ENCODE assay signal across 1 cellular context in the genomic region with DNA sequence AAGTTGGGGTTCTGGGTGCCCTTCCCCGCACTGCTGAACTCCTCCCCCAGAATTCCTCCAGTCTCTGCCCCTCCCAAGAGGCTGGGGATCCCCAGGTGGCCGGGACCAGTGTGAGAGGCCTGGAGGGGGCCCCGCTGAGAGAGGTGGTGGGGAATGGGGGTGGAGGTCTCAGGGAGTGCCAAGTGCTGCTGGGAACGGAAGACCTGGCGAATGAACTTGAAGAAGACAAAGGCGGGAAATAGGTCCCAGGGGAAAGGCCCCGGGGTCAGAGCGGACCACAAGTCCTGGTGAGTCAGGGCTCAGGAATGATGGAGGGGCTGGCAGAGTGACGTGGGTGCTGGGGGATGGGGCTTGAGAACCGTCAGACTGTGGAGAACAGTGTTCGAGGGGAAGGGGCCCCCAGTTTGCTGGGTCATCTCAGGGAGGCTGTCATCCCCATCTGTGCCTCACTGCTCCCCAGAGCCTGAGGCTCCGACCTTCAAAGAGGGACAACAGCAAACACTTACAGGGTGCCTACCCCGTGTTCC.
TF ChIP-seq lines count a peak whose summit lies in the region.

No MANE protein-coding gene starts in this region.

TF ChIP-seq in H1, 55 proteins besides CTCF, POLR2A, EP300 and RAD21:
- TF ChIP-seq BACH1 (IDR thresholded peaks at IDR 0.05; ENCODE audit: low read length) (no peak), EZH2 (IDR thresholded peaks at IDR 0.05; ENCODE audit: low read depth, low read length, severe bottlenecking) (no peak), GABPA (IDR thresholded peaks at IDR 0.05; ENCODE audit: borderline replicate concordance, insufficient read depth, low read length) (no peak), SUZ12 (IDR thresholded peaks at IDR 0.05; ENCODE audit: low read length) (no peak), TEAD4 (IDR thresholded peaks at IDR 0.05; ENCODE audit: low read depth, low read length) (peak; percentile 61), MAFK (IDR thresholded peaks at IDR 0.05; ENCODE audit: low read depth, low read length) (no peak), JUN (IDR thresholded peaks at IDR 0.05; ENCODE audit: low read depth, low read length) (peak; percentile 96), CBX8 (IDR thresholded peaks at IDR 0.05; ENCODE audit: borderline replicate concordance, low read depth, low read length) (no peak), KDM5A (IDR thresholded peaks at IDR 0.05; ENCODE audit: low read length) (no peak), BCL11A (IDR thresholded peaks at IDR 0.05; ENCODE audit: low read depth in 2 of 2, low read length in 2 of 2) (no peak), ZNF274 (IDR thresholded peaks at IDR 0.05; ENCODE audit: borderline replicate concordance, extremely low read depth, low read length) (no peak), POLR2AphosphoS5 (IDR thresholded peaks at IDR 0.05; ENCODE audit: low read depth, low read length) (no peak), KDM4A (IDR thresholded peaks at IDR 0.05; ENCODE audit: low read depth, low read length, severe bottlenecking) (no peak), HDAC2 (IDR thresholded peaks at IDR 0.05; ENCODE audit: borderline replicate concordance in 1 of 2, low read depth in 2 of 2, low read length in 2 of 2) (peak in 1 of 2 experiments; percentile 59; a peak in 1 of 4 replicates), CHD1 (IDR thresholded peaks at IDR 0.05; ENCODE audit: low read depth, low read length) (no peak), ASH2L (IDR thresholded peaks at IDR 0.05; ENCODE audit: low read length) (peak; percentile 50), TAF1 (IDR thresholded peaks at IDR 0.05; ENCODE audit: low read depth, low read length) (no peak), CTBP2 (IDR thresholded peaks at IDR 0.05; ENCODE audit: borderline replicate concordance, insufficient read depth, insufficient read length, low read length) (no peak), SP1 (IDR thresholded peaks at IDR 0.05; ENCODE audit: low read depth, low read length) (peak; percentile 81; the same call in 1 of the 2 replicates), POU5F1 (IDR thresholded peaks at IDR 0.05; ENCODE audit: low read depth, low read length) (no peak), SIN3A (conservative IDR thresholded peaks at IDR 0.05 in 1 of 2, IDR thresholded peaks at IDR 0.05 in 1 of 2; ENCODE audit: low read depth in 1 of 2, low read length in 2 of 2) (no peak; a peak in 1 of 4 replicates), RNF2 (IDR thresholded peaks at IDR 0.05; ENCODE audit: borderline replicate concordance, low read depth, low read length, missing control alignments, poor library complexity, severe bottlenecking) (no peak), TBP (IDR thresholded peaks at IDR 0.05; ENCODE audit: low read depth, low read length) (no peak), YY1 (IDR thresholded peaks at IDR 0.05; ENCODE audit: low read depth, low read length) (0 out of 2 replicates have a peak, but pooled peaks have one; percentile 39), SIX5 (IDR thresholded peaks at IDR 0.05; ENCODE audit: low read depth, low read length) (no peak), RXRA (IDR thresholded peaks at IDR 0.05; ENCODE audit: insufficient read depth, low read depth, low read length) (no peak), CBX5 (IDR thresholded peaks at IDR 0.05; ENCODE audit: low read depth, low read length) (no peak), TCF12 (IDR thresholded peaks at IDR 0.05; ENCODE audit: low read depth, low read length) (no peak), BRCA1 (IDR thresholded peaks at IDR 0.05; ENCODE audit: low read depth, low read length) (no peak), NRF1 (IDR thresholded peaks at IDR 0.05; ENCODE audit: low read depth, low read length) (no peak), CEBPB (IDR thresholded peaks at IDR 0.05; ENCODE audit: low read depth, low read length) (no peak), KDM1A (IDR thresholded peaks at IDR 0.05; ENCODE audit: borderline replicate concordance, low read length) (no peak), FOSL1 (IDR thresholded peaks at IDR 0.05; ENCODE audit: insufficient read depth, low read depth, low read length) (no peak), SP2 (IDR thresholded peaks at IDR 0.05; ENCODE audit: low read length) (no peak), HDAC6 (IDR thresholded peaks at IDR 0.05; ENCODE audit: low read depth, low read length) (no peak), CREB1 (IDR thresholded peaks at IDR 0.05) (peak; percentile 89), JUND (IDR thresholded peaks at IDR 0.05; ENCODE audit: low read length) (peak; percentile 99), GTF2F1 (IDR thresholded peaks at IDR 0.05; ENCODE audit: borderline replicate concordance, low read depth, low read length) (no peak), RBBP5 (IDR thresholded peaks at IDR 0.05; ENCODE audit: borderline replicate concordance, low read depth, low read length) (peak; percentile 77; the same call in 1 of the 2 replicates), TAF7 (optimal IDR thresholded peaks at IDR 0.05; ENCODE audit: borderline replicate concordance, low read depth, low read length) (no peak), SIRT6 (IDR thresholded peaks at IDR 0.05; ENCODE audit: low read length) (no peak), SRF (IDR thresholded peaks at IDR 0.05; ENCODE audit: low read depth, low read length) (no peak), CHD2 (IDR thresholded peaks at IDR 0.05; ENCODE audit: low read length) (peak; percentile 18; the same call in 1 of the 2 replicates), NANOG (IDR thresholded peaks at IDR 0.05; ENCODE audit: insufficient read depth, low read depth, low read length, poor library complexity, severe bottlenecking) (no peak), SAP30 (IDR thresholded peaks at IDR 0.05; ENCODE audit: insufficient read depth, insufficient replicate concordance, low read length) (no peak), PHF8 (conservative IDR thresholded peaks at IDR 0.05; ENCODE audit: low read depth, low read length) (no peak), RFX5 (IDR thresholded peaks at IDR 0.05; ENCODE audit: borderline replicate concordance, low read depth, low read length) (no peak), SP4 (IDR thresholded peaks at IDR 0.05; ENCODE audit: low read length) (no peak), EGR1 (IDR thresholded peaks at IDR 0.05; ENCODE audit: borderline replicate concordance, low read depth, low read length) (0 out of 2 replicates have a peak, but pooled peaks have one; percentile 12)
- TF ChIP-seq, protein P1, sequence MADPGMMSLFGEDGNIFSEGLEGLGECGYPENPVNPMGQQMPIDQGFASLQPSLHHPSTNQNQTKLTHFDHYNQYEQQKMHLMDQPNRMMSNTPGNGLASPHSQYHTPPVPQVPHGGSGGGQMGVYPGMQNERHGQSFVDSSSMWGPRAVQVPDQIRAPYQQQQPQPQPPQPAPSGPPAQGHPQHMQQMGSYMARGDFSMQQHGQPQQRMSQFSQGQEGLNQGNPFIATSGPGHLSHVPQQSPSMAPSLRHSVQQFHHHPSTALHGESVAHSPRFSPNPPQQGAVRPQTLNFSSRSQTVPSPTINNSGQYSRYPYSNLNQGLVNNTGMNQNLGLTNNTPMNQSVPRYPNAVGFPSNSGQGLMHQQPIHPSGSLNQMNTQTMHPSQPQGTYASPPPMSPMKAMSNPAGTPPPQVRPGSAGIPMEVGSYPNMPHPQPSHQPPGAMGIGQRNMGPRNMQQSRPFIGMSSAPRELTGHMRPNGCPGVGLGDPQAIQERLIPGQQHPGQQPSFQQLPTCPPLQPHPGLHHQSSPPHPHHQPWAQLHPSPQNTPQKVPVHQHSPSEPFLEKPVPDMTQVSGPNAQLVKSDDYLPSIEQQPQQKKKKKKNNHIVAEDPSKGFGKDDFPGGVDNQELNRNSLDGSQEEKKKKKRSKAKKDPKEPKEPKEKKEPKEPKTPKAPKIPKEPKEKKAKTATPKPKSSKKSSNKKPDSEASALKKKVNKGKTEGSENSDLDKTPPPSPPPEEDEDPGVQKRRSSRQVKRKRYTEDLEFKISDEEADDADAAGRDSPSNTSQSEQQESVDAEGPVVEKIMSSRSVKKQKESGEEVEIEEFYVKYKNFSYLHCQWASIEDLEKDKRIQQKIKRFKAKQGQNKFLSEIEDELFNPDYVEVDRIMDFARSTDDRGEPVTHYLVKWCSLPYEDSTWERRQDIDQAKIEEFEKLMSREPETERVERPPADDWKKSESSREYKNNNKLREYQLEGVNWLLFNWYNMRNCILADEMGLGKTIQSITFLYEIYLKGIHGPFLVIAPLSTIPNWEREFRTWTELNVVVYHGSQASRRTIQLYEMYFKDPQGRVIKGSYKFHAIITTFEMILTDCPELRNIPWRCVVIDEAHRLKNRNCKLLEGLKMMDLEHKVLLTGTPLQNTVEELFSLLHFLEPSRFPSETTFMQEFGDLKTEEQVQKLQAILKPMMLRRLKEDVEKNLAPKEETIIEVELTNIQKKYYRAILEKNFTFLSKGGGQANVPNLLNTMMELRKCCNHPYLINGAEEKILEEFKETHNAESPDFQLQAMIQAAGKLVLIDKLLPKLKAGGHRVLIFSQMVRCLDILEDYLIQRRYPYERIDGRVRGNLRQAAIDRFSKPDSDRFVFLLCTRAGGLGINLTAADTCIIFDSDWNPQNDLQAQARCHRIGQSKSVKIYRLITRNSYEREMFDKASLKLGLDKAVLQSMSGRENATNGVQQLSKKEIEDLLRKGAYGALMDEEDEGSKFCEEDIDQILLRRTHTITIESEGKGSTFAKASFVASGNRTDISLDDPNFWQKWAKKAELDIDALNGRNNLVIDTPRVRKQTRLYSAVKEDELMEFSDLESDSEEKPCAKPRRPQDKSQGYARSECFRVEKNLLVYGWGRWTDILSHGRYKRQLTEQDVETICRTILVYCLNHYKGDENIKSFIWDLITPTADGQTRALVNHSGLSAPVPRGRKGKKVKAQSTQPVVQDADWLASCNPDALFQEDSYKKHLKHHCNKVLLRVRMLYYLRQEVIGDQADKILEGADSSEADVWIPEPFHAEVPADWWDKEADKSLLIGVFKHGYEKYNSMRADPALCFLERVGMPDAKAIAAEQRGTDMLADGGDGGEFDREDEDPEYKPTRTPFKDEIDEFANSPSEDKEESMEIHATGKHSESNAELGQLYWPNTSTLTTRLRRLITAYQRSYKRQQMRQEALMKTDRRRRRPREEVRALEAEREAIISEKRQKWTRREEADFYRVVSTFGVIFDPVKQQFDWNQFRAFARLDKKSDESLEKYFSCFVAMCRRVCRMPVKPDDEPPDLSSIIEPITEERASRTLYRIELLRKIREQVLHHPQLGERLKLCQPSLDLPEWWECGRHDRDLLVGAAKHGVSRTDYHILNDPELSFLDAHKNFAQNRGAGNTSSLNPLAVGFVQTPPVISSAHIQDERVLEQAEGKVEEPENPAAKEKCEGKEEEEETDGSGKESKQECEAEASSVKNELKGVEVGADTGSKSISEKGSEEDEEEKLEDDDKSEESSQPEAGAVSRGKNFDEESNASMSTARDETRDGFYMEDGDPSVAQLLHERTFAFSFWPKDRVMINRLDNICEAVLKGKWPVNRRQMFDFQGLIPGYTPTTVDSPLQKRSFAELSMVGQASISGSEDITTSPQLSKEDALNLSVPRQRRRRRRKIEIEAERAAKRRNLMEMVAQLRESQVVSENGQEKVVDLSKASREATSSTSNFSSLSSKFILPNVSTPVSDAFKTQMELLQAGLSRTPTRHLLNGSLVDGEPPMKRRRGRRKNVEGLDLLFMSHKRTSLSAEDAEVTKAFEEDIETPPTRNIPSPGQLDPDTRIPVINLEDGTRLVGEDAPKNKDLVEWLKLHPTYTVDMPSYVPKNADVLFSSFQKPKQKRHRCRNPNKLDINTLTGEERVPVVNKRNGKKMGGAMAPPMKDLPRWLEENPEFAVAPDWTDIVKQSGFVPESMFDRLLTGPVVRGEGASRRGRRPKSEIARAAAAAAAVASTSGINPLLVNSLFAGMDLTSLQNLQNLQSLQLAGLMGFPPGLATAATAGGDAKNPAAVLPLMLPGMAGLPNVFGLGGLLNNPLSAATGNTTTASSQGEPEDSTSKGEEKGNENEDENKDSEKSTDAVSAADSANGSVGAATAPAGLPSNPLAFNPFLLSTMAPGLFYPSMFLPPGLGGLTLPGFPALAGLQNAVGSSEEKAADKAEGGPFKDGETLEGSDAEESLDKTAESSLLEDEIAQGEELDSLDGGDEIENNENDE (IDR thresholded peaks at IDR 0.05; ENCODE audit: insufficient replicate concordance, low read length): no peak
- TF ChIP-seq, protein P2, sequence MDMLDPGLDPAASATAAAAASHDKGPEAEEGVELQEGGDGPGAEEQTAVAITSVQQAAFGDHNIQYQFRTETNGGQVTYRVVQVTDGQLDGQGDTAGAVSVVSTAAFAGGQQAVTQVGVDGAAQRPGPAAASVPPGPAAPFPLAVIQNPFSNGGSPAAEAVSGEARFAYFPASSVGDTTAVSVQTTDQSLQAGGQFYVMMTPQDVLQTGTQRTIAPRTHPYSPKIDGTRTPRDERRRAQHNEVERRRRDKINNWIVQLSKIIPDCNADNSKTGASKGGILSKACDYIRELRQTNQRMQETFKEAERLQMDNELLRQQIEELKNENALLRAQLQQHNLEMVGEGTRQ (IDR thresholded peaks at IDR 0.05; ENCODE audit: low read length): no peak
- TF ChIP-seq, protein P3, sequence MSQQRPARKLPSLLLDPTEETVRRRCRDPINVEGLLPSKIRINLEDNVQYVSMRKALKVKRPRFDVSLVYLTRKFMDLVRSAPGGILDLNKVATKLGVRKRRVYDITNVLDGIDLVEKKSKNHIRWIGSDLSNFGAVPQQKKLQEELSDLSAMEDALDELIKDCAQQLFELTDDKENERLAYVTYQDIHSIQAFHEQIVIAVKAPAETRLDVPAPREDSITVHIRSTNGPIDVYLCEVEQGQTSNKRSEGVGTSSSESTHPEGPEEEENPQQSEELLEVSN (IDR thresholded peaks at IDR 0.05): peak; percentile 59
- TF ChIP-seq, protein P4, sequence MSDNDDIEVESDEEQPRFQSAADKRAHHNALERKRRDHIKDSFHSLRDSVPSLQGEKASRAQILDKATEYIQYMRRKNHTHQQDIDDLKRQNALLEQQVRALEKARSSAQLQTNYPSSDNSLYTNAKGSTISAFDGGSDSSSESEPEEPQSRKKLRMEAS (IDR thresholded peaks at IDR 0.05): peak; percentile 28; the same call in 1 of the 2 replicates
- TF ChIP-seq, protein P5, sequence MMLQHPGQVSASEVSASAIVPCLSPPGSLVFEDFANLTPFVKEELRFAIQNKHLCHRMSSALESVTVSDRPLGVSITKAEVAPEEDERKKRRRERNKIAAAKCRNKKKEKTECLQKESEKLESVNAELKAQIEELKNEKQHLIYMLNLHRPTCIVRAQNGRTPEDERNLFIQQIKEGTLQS (IDR thresholded peaks at IDR 0.05; ENCODE audit: insufficient read depth, low read depth, low read length): peak; percentile 50; the same call in 1 of the 2 replicates
- TF ChIP-seq, protein P6, sequence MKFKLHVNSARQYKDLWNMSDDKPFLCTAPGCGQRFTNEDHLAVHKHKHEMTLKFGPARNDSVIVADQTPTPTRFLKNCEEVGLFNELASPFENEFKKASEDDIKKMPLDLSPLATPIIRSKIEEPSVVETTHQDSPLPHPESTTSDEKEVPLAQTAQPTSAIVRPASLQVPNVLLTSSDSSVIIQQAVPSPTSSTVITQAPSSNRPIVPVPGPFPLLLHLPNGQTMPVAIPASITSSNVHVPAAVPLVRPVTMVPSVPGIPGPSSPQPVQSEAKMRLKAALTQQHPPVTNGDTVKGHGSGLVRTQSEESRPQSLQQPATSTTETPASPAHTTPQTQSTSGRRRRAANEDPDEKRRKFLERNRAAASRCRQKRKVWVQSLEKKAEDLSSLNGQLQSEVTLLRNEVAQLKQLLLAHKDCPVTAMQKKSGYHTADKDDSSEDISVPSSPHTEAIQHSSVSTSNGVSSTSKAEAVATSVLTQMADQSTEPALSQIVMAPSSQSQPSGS (IDR thresholded peaks at IDR 0.05; ENCODE audit: low read length): no peak
TF ChIP-seq in H1: peak in this region for 14.
